Comparison of ENCODE assay signal across 3 cellular contexts in genomic region chr10:83801983-83802382, GRCh38.
TF ChIP-seq lines count a peak whose summit lies in the region.

No MANE protein-coding gene starts in this region.

TF ChIP-seq in SK-N-SH, 30 proteins besides CTCF, POLR2A, EP300 and RAD21:
- TF ChIP-seq NFIC (IDR thresholded peaks at IDR 0.05; ENCODE audit: borderline replicate concordance): no peak
- TF ChIP-seq REST (IDR thresholded peaks at IDR 0.05; ENCODE audit: low read depth, low read length): no peak
- no peak for TF ChIP-seq SMC3 (IDR thresholded peaks at IDR 0.05; ENCODE audit: low read depth, low read length)
- TF ChIP-seq MEF2A (IDR thresholded peaks at IDR 0.05; ENCODE audit: borderline replicate concordance, low read depth): no peak
- TF ChIP-seq GATA2 (CRISPR knock-in tag; IDR thresholded peaks at IDR 0.05): no peak
- TF ChIP-seq FOXJ3 (CRISPR knock-in tag; IDR thresholded peaks at IDR 0.05): no peak

TF ChIP-seq in SK-N-SH treated with all-trans-retinoic acid at 6 μM for 48 hours, 23 proteins besides CTCF, POLR2A, EP300 and RAD21:
- TF ChIP-seq ZC3H10 (CRISPR knock-in tag; IDR thresholded peaks at IDR 0.05): no peak
- no peak for TF ChIP-seq PPARA (CRISPR knock-in tag; IDR thresholded peaks at IDR 0.05; ENCODE audit: borderline replicate concordance)
- no peak for TF ChIP-seq GLIS3 (CRISPR knock-in tag; IDR thresholded peaks at IDR 0.05)
- TF ChIP-seq ZNF8 (CRISPR knock-in tag; IDR thresholded peaks at IDR 0.05): no peak
- no peak for TF ChIP-seq SNAI2 (CRISPR knock-in tag; IDR thresholded peaks at IDR 0.05)
- TF ChIP-seq ZFP3 (CRISPR knock-in tag; IDR thresholded peaks at IDR 0.05): no peak
- no peak for TF ChIP-seq PATZ1 (CRISPR knock-in tag; IDR thresholded peaks at IDR 0.05; ENCODE audit: borderline replicate concordance)

TF ChIP-seq in H1, 55 proteins besides CTCF, POLR2A, EP300 and RAD21 (continued from another document):
- TF ChIP-seq NANOG (IDR thresholded peaks at IDR 0.05; ENCODE audit: insufficient read depth, low read depth, low read length, poor library complexity, severe bottlenecking): no peak
- TF ChIP-seq NRF1 (IDR thresholded peaks at IDR 0.05; ENCODE audit: low read depth, low read length): no peak
- no peak for TF ChIP-seq SP1 (IDR thresholded peaks at IDR 0.05; ENCODE audit: low read depth, low read length)
- TF ChIP-seq GTF2F1 (IDR thresholded peaks at IDR 0.05; ENCODE audit: borderline replicate concordance, low read depth, low read length): no peak
- TF ChIP-seq CHD1 (IDR thresholded peaks at IDR 0.05; ENCODE audit: low read depth, low read length): no peak
- TF ChIP-seq KDM1A (IDR thresholded peaks at IDR 0.05; ENCODE audit: borderline replicate concordance, low read length): no peak
- no peak for TF ChIP-seq SRF (IDR thresholded peaks at IDR 0.05; ENCODE audit: low read depth, low read length)
- TF ChIP-seq JUND (IDR thresholded peaks at IDR 0.05; ENCODE audit: low read length): no peak
- TF ChIP-seq RNF2 (IDR thresholded peaks at IDR 0.05; ENCODE audit: borderline replicate concordance, low read depth, low read length, missing control alignments, poor library complexity, severe bottlenecking): no peak
- TF ChIP-seq SIX5 (IDR thresholded peaks at IDR 0.05; ENCODE audit: low read depth, low read length): no peak
- no peak for TF ChIP-seq RFX5 (IDR thresholded peaks at IDR 0.05; ENCODE audit: borderline replicate concordance, low read depth, low read length)
- no peak for TF ChIP-seq KDM5A (IDR thresholded peaks at IDR 0.05; ENCODE audit: low read length)
- TF ChIP-seq JUN (IDR thresholded peaks at IDR 0.05; ENCODE audit: low read depth, low read length): no peak
- TF ChIP-seq GABPA (IDR thresholded peaks at IDR 0.05; ENCODE audit: borderline replicate concordance, insufficient read depth, low read length): no peak
- TF ChIP-seq BRCA1 (IDR thresholded peaks at IDR 0.05; ENCODE audit: low read depth, low read length): no peak
- no peak for TF ChIP-seq SUZ12 (IDR thresholded peaks at IDR 0.05; ENCODE audit: low read length)
- TF ChIP-seq BACH1 (IDR thresholded peaks at IDR 0.05; ENCODE audit: low read length): no peak
- no peak for TF ChIP-seq TBP (IDR thresholded peaks at IDR 0.05; ENCODE audit: low read depth, low read length)
